Comparison of ENCODE assay signal across 18 cellular contexts in genomic region chr19:6047256-6047655, GRCh38.
DNase-seq lines count a peak whose midpoint lies in the region; FAIRE-seq and TF ChIP-seq lines count a peak whose summit lies in the region.
"Had no signal": no experiment of that assay in that cellular context is flagged by ENCODE, and none has a peak within 500 bp of the region (broad histone marks: within the 10 kb centered on the region; RNA-seq: fewer than 3 reads in every experiment).

No MANE protein-coding gene starts in this region.

- POLR2A ChIA-PET in endothelial cell of umbilical vein (lab: Charles Lee), result no interaction called here

- no peak overlapping the region for H3K4me3 ChIP-seq in right atrium auricular region
- H3K4me3 ChIP-seq in left ventricle myocardium inferior, result no peak overlapping the region
- no peak overlapping the region for H3K4me3 ChIP-seq in endothelial cell of umbilical vein (replicated peaks in 1 of 3; ENCODE audit: insufficient read depth in 1 of 3, low read depth in 1 of 3, low read length in 3 of 3)

- H3K4me3 Mint-ChIP-seq in osteocyte (ENCODE audit: unreplicated experiment), result no peak overlapping the region
- H3K4me3 Mint-ChIP-seq in type B pancreatic cell, result no peak overlapping the region
- H3K4me3 Mint-ChIP-seq: B cell, CD14-positive monocyte had no signal

- TF ChIP-seq CTCF in right atrium auricular region (IDR thresholded peaks at IDR 0.05) (no peak), left ventricle myocardium inferior (IDR thresholded peaks at IDR 0.05; ENCODE audit: borderline replicate concordance) (no peak), endothelial cell of umbilical vein (IDR thresholded peaks at IDR 0.05; ENCODE audit: extremely low read depth in 1 of 2, insufficient read depth in 1 of 2, low read depth in 1 of 2, low read length in 2 of 2) (no peak), osteocyte (IDR thresholded peaks at IDR 0.05) (no peak), type B pancreatic cell (conservative IDR thresholded peaks at IDR 0.05) (no peak)

- BruUV-seq in endothelial cell of umbilical vein (replicated peaks; lab: Mats Ljungman, UMichigan), result no TSS peak

- no peaks in the 10 kb centered on the region for H3K27me3 ChIP-seq in right atrium auricular region
- no peaks in the 10 kb centered on the region for H3K27me3 ChIP-seq in left ventricle myocardium inferior (ENCODE audit: low read depth)
- H3K27me3 ChIP-seq in endothelial cell of umbilical vein (ENCODE audit: control insufficient read depth in 2 of 2, insufficient read depth in 2 of 2, low read length in 2 of 2), result no peaks in the 10 kb centered on the region

- intact Hi-C loops in left ventricle myocardium inferior (cut with micrococcal nuclease), result no loop called here
- intact Hi-C loops in endothelial cell of umbilical vein (cut with micrococcal nuclease), result loop anchor here (5.0 kb wide), 2 partner anchors 170 to 375 kb away; partner anchors contain the start of gene KHSRP

- no peak for TF ChIP-seq POLR2A in endothelial cell of umbilical vein (IDR thresholded peaks at IDR 0.05; ENCODE audit: low read depth, low read length)

- H3K36me3 Mint-ChIP-seq in osteocyte (ENCODE audit: unreplicated experiment) (no peaks in the 10 kb centered on the region), type B pancreatic cell (no peaks in the 10 kb centered on the region)

- no peak overlapping the region for H3K4me2 ChIP-seq in endothelial cell of umbilical vein (ENCODE audit: insufficient read depth, low read length)
- H3K4me2 ChIP-seq: KMS-11 had no signal

- H3K27me3 Mint-ChIP-seq in osteocyte (ENCODE audit: unreplicated experiment) (peaks cover 2% of the 10 kb centered on the region), type B pancreatic cell (peaks cover 2% of the 10 kb centered on the region)
- H3K27me3 Mint-ChIP-seq: B cell had no signal

- peak; percentile 46 for FAIRE-seq in endothelial cell of umbilical vein (lab: Jason Lieb, UNC)
- FAIRE-seq: A204.1, D721Med had no signal

- H3K4me1 Mint-ChIP-seq in osteocyte (ENCODE audit: unreplicated experiment), result peaks cover 9% of the 10 kb centered on the region
- H3K4me1 Mint-ChIP-seq in type B pancreatic cell (ENCODE audit: unreplicated experiment), result peaks cover 12% of the 10 kb centered on the region

- H3K4me1 ChIP-seq in right atrium auricular region, result peaks cover 0 to 25% of the 10 kb centered on the region in 2 donors
- peaks cover 18% of the 10 kb centered on the region for H3K4me1 ChIP-seq in left ventricle myocardium inferior
- peaks cover 4% of the 10 kb centered on the region for H3K4me1 ChIP-seq in endothelial cell of umbilical vein (ENCODE audit: control insufficient read depth, extremely low read depth, insufficient read depth, low read length)

- DNase-seq in right atrium auricular region (ENCODE audit: low spot score), result peak; percentile 50
- no peak for DNase-seq in left ventricle myocardium inferior
- DNase-seq in endothelial cell of umbilical vein (ENCODE audit: low read depth, low spot score), result no peak
- DNase-seq in osteocyte (ENCODE audit: extremely low spot score, unreplicated experiment), result peak; percentile 82
- peak; percentile 62 for DNase-seq in type B pancreatic cell (ENCODE audit: extremely low spot score, unreplicated experiment)
- DNase-seq in NCI-H2171 (lab: John Stamatoyannopoulos, UW), result no peak
- DNase-seq in NCI-H2081 (lab: John Stamatoyannopoulos, UW), result no peak
- DNase-seq in mucosa of gallbladder (ENCODE audit: low spot score), result no peak
- DNase-seq: GDM1, NCI-H1105, NCI-H2029 treated with DMSO at 0.1 percent for 48 hours, NCI-H446 treated with DMSO at 0.1 percent for 48 hours, NCI-H526 treated with DMSO at 0.1 percent for 48 hours had no signal

- H3K27ac ChIP-seq in right atrium auricular region (no peak overlapping the region), left ventricle myocardium inferior (replicated peaks) (no peak overlapping the region), endothelial cell of umbilical vein (ENCODE audit: insufficient read depth, low read depth, low read length) (no peak overlapping the region)
- H3K27ac ChIP-seq: KMS-11 had no signal

- H2AFZ ChIP-seq in endothelial cell of umbilical vein (ENCODE audit: low read depth, low read length), result no peak overlapping the region

- no peak overlapping the region for H3K27ac Mint-ChIP-seq in osteocyte (ENCODE audit: unreplicated experiment)
- H3K27ac Mint-ChIP-seq in type B pancreatic cell, result no peak overlapping the region
- H3K27ac Mint-ChIP-seq: B cell had no signal

- no peaks in the 10 kb centered on the region for H4K20me1 ChIP-seq in endothelial cell of umbilical vein (replicated peaks; ENCODE audit: control insufficient read depth, extremely low read depth, insufficient read depth, low read length)

- dilution Hi-C loops in endothelial cell of umbilical vein (cut with MboI; ENCODE audit: extremely low pct_ligation_motif_present, low sequenced_read_pairs), result loop anchor here (25.0 kb wide), 1 partner anchor 90 kb away; the partner anchor contains the start of gene ACSBG2

- no peaks in the 10 kb centered on the region for H3K9me1 ChIP-seq in endothelial cell of umbilical vein (replicated peaks; ENCODE audit: control insufficient read depth, extremely low read depth, insufficient read depth, low read length)

- H3K36me3 ChIP-seq in right atrium auricular region (peaks cover 15% of the 10 kb centered on the region), left ventricle myocardium inferior (peaks cover 17% of the 10 kb centered on the region), endothelial cell of umbilical vein (ENCODE audit: control insufficient read depth in 2 of 2, extremely low read depth in 1 of 2, insufficient read depth in 2 of 2, low read length in 2 of 2) (peaks cover 0 to 3% of the 10 kb centered on the region in 2 experiments)

- H3K79me2 ChIP-seq in endothelial cell of umbilical vein (ENCODE audit: control insufficient read depth, insufficient read depth, low read length), result no peaks in the 10 kb centered on the region

- H3K9me3 Mint-ChIP-seq in osteocyte (ENCODE audit: unreplicated experiment) (no peaks in the 10 kb centered on the region), type B pancreatic cell (no peaks in the 10 kb centered on the region)

- no peak overlapping the region for H3K9ac ChIP-seq in endothelial cell of umbilical vein (replicated peaks; ENCODE audit: extremely low read depth, insufficient read depth, low read length)
- H3K9ac ChIP-seq: KMS-11 had no signal

- no peaks in the 10 kb centered on the region for H3K9me3 ChIP-seq in right atrium auricular region
- no peaks in the 10 kb centered on the region for H3K9me3 ChIP-seq in left ventricle myocardium inferior (replicated peaks)
- no peaks in the 10 kb centered on the region for H3K9me3 ChIP-seq in endothelial cell of umbilical vein (replicated peaks; ENCODE audit: control insufficient read depth, insufficient read depth, low read length)

- CTCF ChIA-PET in endothelial cell of umbilical vein (lab: Charles Lee), result interaction anchor here (0.9 to 6.9 kb wide), 15 partner anchors 10 to 311 kb away, joined by 3 to 340 read pairs (median 14); no protein-coding TSS in a partner anchor

TF ChIP-seq in endothelial cell of umbilical vein, 7 proteins besides CTCF, POLR2A, EP300 and RAD21:
- TF ChIP-seq, protein P1, sequence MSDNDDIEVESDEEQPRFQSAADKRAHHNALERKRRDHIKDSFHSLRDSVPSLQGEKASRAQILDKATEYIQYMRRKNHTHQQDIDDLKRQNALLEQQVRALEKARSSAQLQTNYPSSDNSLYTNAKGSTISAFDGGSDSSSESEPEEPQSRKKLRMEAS (IDR thresholded peaks at IDR 0.05; ENCODE audit: insufficient read depth, insufficient read length), result no peak
- no peak for TF ChIP-seq GATA2 (IDR thresholded peaks at IDR 0.05; ENCODE audit: insufficient read depth, insufficient read length, low read depth, low read length)
- no peak for TF ChIP-seq JUN (IDR thresholded peaks at IDR 0.05; ENCODE audit: borderline replicate concordance, insufficient read depth, insufficient read length, low read depth)
- no peak for TF ChIP-seq EZH2 (IDR thresholded peaks at IDR 0.05; ENCODE audit: borderline replicate concordance, low read depth, low read length, severe bottlenecking)
- no peak for TF ChIP-seq MYC (IDR thresholded peaks at IDR 0.05; ENCODE audit: low read depth, low read length)
- no peak for TF ChIP-seq FOS (IDR thresholded peaks at IDR 0.05; ENCODE audit: borderline replicate concordance, insufficient read depth, low read length)
- TF ChIP-seq POLR2AphosphoS5 (IDR thresholded peaks at IDR 0.05; ENCODE audit: insufficient read depth, low read depth, low read length), result no peak

Comparison
In these comparisons a context has a peak if more than half of its experiments do, and no peak if none do; other contexts are left out.
1. DNase-seq: peak in right atrium auricular region (single experiment), osteocyte (single experiment) and type B pancreatic cell (single experiment); none in left ventricle myocardium inferior (single experiment), endothelial cell of umbilical vein (single experiment), NCI-H2171 (single experiment), NCI-H2081 (0 of 2) and mucosa of gallbladder (single experiment).